ENCODE assay signal across 2 cellular contexts in genomic region chr11:64876835-64877341, GRCh38.
TF ChIP-seq lines count a peak whose summit lies in the region.

No MANE protein-coding gene starts in this region.

TF ChIP-seq in GM12878, 131 proteins besides CTCF, POLR2A, EP300 and RAD21:
- 0 out of 2 replicates have a peak, but pooled peaks have one; percentile 6 for TF ChIP-seq SIN3A (IDR thresholded peaks at IDR 0.05; ENCODE audit: low read depth, low read length)
- no peak for TF ChIP-seq GABPA (IDR thresholded peaks at IDR 0.05; ENCODE audit: low read depth)
- TF ChIP-seq ZNF592 (IDR thresholded peaks at IDR 0.05), result no peak
- no peak for TF ChIP-seq YY1 (IDR thresholded peaks at IDR 0.05; ENCODE audit: low read depth, low read length)
- TF ChIP-seq SREBF2 (IDR thresholded peaks at IDR 0.05; ENCODE audit: low read length), result no peak
- TF ChIP-seq POLR2AphosphoS5 (IDR thresholded peaks at IDR 0.05; ENCODE audit: low read length), result 0 out of 2 replicates have a peak, but pooled peaks have one; percentile 18
- no peak for TF ChIP-seq CREB1 (IDR thresholded peaks at IDR 0.05; ENCODE audit: low read depth)
- no peak for TF ChIP-seq USF1 (IDR thresholded peaks at IDR 0.05; ENCODE audit: borderline replicate concordance, extremely low read length, insufficient read depth, low read depth, low read length)
- TF ChIP-seq EGR1 (IDR thresholded peaks at IDR 0.05; ENCODE audit: borderline replicate concordance in 1 of 2, low read depth in 2 of 2, low read length in 2 of 2), result no peak

TF ChIP-seq in liver, 16 proteins besides CTCF, POLR2A, EP300 and RAD21:
- no peak for TF ChIP-seq REST (IDR thresholded peaks at IDR 0.05)
- no peak for TF ChIP-seq SP1 (IDR thresholded peaks at IDR 0.05)
- no peak for TF ChIP-seq NR2F2 (IDR thresholded peaks at IDR 0.05)
- TF ChIP-seq TAF1 (conservative IDR thresholded peaks at IDR 0.05), result no peak
- TF ChIP-seq HNF4A (conservative IDR thresholded peaks at IDR 0.05), result no peak
- no peak for TF ChIP-seq ATF3 (IDR thresholded peaks at IDR 0.05)
- no peak for TF ChIP-seq YY1 (IDR thresholded peaks at IDR 0.05)
- no peak for TF ChIP-seq FOXA1 (IDR thresholded peaks at IDR 0.05)
- no peak for TF ChIP-seq EGR1 (IDR thresholded peaks at IDR 0.05; ENCODE audit: low read depth in 2 of 2)
- no peak for TF ChIP-seq GABPA (IDR thresholded peaks at IDR 0.05 in 1 of 2, conservative IDR thresholded peaks at IDR 0.05 in 1 of 2)
- TF ChIP-seq ZBTB33 (IDR thresholded peaks at IDR 0.05), result no peak
- no peak for TF ChIP-seq FOXA2 (IDR thresholded peaks at IDR 0.05)
- TF ChIP-seq RXRA (IDR thresholded peaks at IDR 0.05), result no peak
- TF ChIP-seq JUND (IDR thresholded peaks at IDR 0.05), result no peak
- TF ChIP-seq HNF4G (IDR thresholded peaks at IDR 0.05), result no peak
- no peak for TF ChIP-seq MAX (IDR thresholded peaks at IDR 0.05)
